ENCODE assay signal across 14 cellular contexts in genomic region chr15:62240697-62241096, GRCh38.
DNase-seq lines count a peak whose midpoint lies in the region; ATAC-seq, FAIRE-seq and TF ChIP-seq lines count a peak whose summit lies in the region.
"Had no signal": no experiment of that assay in that cellular context is flagged by ENCODE, and none has a peak within 500 bp of the region (broad histone marks: within the 10 kb centered on the region; RNA-seq: fewer than 3 reads in every experiment).

No MANE protein-coding gene starts in this region.

- no peaks in the 10 kb centered on the region; the same call in 2 of the 3 replicates for H3K4me1 Mint-ChIP-seq in GM23338
- H3K4me1 Mint-ChIP-seq: CD14-positive monocyte had no signal

- H3K4me1 ChIP-seq in GM23338 (ENCODE audit: insufficient read depth) (no peaks in the 10 kb centered on the region), GM12878 (ENCODE audit: control insufficient read depth, insufficient read depth, low read length) (peaks cover 8% of the 10 kb centered on the region; the same call in 1 of the 2 replicates)

- POLR2A ChIA-PET in GM12878 (lab: Charles Lee), result no interaction called here

- H3K9me3 ChIP-seq in GM12878 (replicated peaks; ENCODE audit: control insufficient read depth, insufficient read depth, low read length), result no peaks in the 10 kb centered on the region

- in situ Hi-C loops in KBM-7 (cut with MboI; ENCODE audit: low pct_unique_long_range_greater_than_20kb, low sequenced_read_pairs) (no loop called here), GM12878 (cut with MboI) (no loop called here)

- no peaks in the 10 kb centered on the region for H3K36me3 Mint-ChIP-seq in GM23338 (ENCODE audit: low read depth)
- H3K36me3 Mint-ChIP-seq: CD14-positive monocyte; CD8-positive, alpha-beta T cell had no signal

- H4K20me1 ChIP-seq in GM23338 (replicated peaks; ENCODE audit: insufficient read depth) (no peaks in the 10 kb centered on the region), GM12878 (ENCODE audit: control insufficient read depth, insufficient read depth) (no peaks in the 10 kb centered on the region)

- peak; percentile 39; the same call in 2 of the 3 replicates for ATAC-seq in GM23338
- peak; percentile 42 for ATAC-seq in GM12878
- ATAC-seq: CD8-positive, alpha-beta T cell had no signal

- H3K9ac ChIP-seq in GM12878 (ENCODE audit: control insufficient read depth, insufficient read depth, low read length), result no peak overlapping the region

- H2AFZ ChIP-seq in GM23338, result no peak overlapping the region
- H2AFZ ChIP-seq in GM12878 (ENCODE audit: control insufficient read depth, low read depth, low read length), result no peak overlapping the region

- no peaks in the 10 kb centered on the region for H3K9me2 ChIP-seq in GM23338 (ENCODE audit: insufficient read depth)

- no peaks in the 10 kb centered on the region for H3K36me3 ChIP-seq in GM23338 (ENCODE audit: insufficient read depth)
- no peaks in the 10 kb centered on the region for H3K36me3 ChIP-seq in GM12878 (ENCODE audit: control insufficient read depth in 2 of 2, insufficient read depth in 2 of 2, low read length in 1 of 2)

- SMC1A ChIA-PET in GM12878 (lab: Charles Lee; ENCODE audit: uncharacterized antibody, unreplicated experiment), result interaction anchor here (0.7 kb wide), 1 partner anchor 66 kb away, joined by 3 read pairs; no protein-coding TSS in a partner anchor

- peaks cover under 1% of the 10 kb centered on the region for H3K27me3 Mint-ChIP-seq in GM23338 (ENCODE audit: insufficient read depth, low read depth, poor library complexity)

- no peak overlapping the region for H3K27ac ChIP-seq in GM23338 (ENCODE audit: low read depth)
- H3K27ac ChIP-seq in GM12878 (ENCODE audit: control insufficient read depth, insufficient read depth), result no peak overlapping the region

- H3K4me3 ChIP-seq in GM23338, result no peak overlapping the region
- H3K4me3 ChIP-seq in GM12878, result no peak overlapping the region

- no peak overlapping the region for H3K4me3 Mint-ChIP-seq in GM23338
- H3K4me3 Mint-ChIP-seq: CD14-positive monocyte; CD8-positive, alpha-beta T cell had no signal

- RAD21 ChIA-PET in GM12878 (lab: Charles Lee; ENCODE audit: unreplicated experiment), result interaction anchor here (1.4 kb wide), 1 partner anchor 66 kb away, joined by 5 read pairs; no protein-coding TSS in a partner anchor

- no peak for DNase-seq in GM23338 (ENCODE audit: low spot score)
- peak; percentile 9 for DNase-seq in KBM-7
- DNase-seq in GM12878 (ENCODE audit: low read depth, low spot score), result no peak
- no peak for DNase-seq in urothelium cell line (ENCODE audit: low spot score)
- no peak for DNase-seq in stimulated activated CD4-positive, alpha-beta T cell treated with anti-CD3 and anti-CD28 coated beads, Interleukin-4, amount 100 ng/mL, for 24 hours
- no peak for DNase-seq in NCI-H345 treated with DMSO at 0.1 percent for 48 hours (lab: John Stamatoyannopoulos, UW; ENCODE audit: unreplicated experiment)
- no peak for DNase-seq in DMS114 treated with DMSO at 0.1 percent for 48 hours (lab: John Stamatoyannopoulos, UW; ENCODE audit: unreplicated experiment)
- DNase-seq: CD8-positive, alpha-beta T cell; COR-L47; DND-41; GDM1; Kasumi-1 had no signal

- CTCF ChIA-PET in GM12878 (lab: Yijun Ruan, JAX), result interaction anchor here (2.7 kb wide), 1 partner anchor 13 kb away, joined by 9 read pairs; no protein-coding TSS in a partner anchor

- no peak for TF ChIP-seq EP300 in GM12878 (IDR thresholded peaks at IDR 0.05; ENCODE audit: borderline replicate concordance in 1 of 2, control insufficient read depth in 1 of 2, low read depth in 2 of 2, low read length in 2 of 2)

- H3K79me2 ChIP-seq in GM23338 (replicated peaks; ENCODE audit: insufficient read depth) (no peaks in the 10 kb centered on the region), GM12878 (ENCODE audit: control insufficient read depth, insufficient read depth, low read length) (no peaks in the 10 kb centered on the region)

- TF ChIP-seq CTCF in GM23338 (conservative IDR thresholded peaks at IDR 0.05; ENCODE audit: low read depth in 2 of 2) (no peak), GM12878 (IDR thresholded peaks at IDR 0.05 in 2 of 3, conservative IDR thresholded peaks at IDR 0.05 in 1 of 3; ENCODE audit: control insufficient read depth in 2 of 3, extremely low read depth in 1 of 3, insufficient read depth in 1 of 3, low read depth in 3 of 3, low read length in 3 of 3) (no peak)

- no TSS peak for BruUV-seq in GM12878 (replicated peaks; lab: Mats Ljungman, UMichigan)

- no peak overlapping the region for H3K4me2 ChIP-seq in GM23338
- no peak overlapping the region for H3K4me2 ChIP-seq in GM12878 (ENCODE audit: control insufficient read depth, insufficient read depth)

- no peak for TF ChIP-seq POLR2A in GM12878 (IDR thresholded peaks at IDR 0.05; ENCODE audit: low read depth, low read length)

- H3K9me3 Mint-ChIP-seq in GM23338, result no peaks in the 10 kb centered on the region; the same call in 2 of the 3 replicates
- H3K9me3 Mint-ChIP-seq: CD8-positive, alpha-beta T cell had no signal

- WGBS in GM12878 (ENCODE audit: insufficient coverage, insufficient replicate concordance, low lambda C conversion rate, missing lambda C conversion rate), result 66% methylated on average over 4 of the region's 4 CpGs

- FAIRE-seq in GM12878 (lab: Jason Lieb, UNC) (no peak), urothelium cell line (lab: Jason Lieb, UNC) (peak; percentile 17)
- FAIRE-seq: D721Med had no signal

- H3F3A ChIP-seq in GM23338 (replicated peaks; ENCODE audit: low read depth), result no peaks in the 10 kb centered on the region

- no peaks in the 10 kb centered on the region for H3K27me3 ChIP-seq in GM23338 (ENCODE audit: insufficient read depth)
- H3K27me3 ChIP-seq in GM12878 (replicated peaks in 1 of 2; ENCODE audit: control insufficient read depth in 2 of 2, insufficient read depth in 2 of 2, low read length in 1 of 2), result no peaks in the 10 kb centered on the region

- intact Hi-C loops in GM12878 (cut with micrococcal nuclease; ENCODE audit: unreplicated experiment), result no loop called here

- TF ChIP-seq RAD21 in GM12878 (IDR thresholded peaks at IDR 0.05; ENCODE audit: insufficient read depth, low read depth, low read length), result no peak

- no peak overlapping the region for H3K27ac Mint-ChIP-seq in GM23338
- H3K27ac Mint-ChIP-seq: CD14-positive monocyte; CD8-positive, alpha-beta T cell had no signal

TF ChIP-seq in GM23338, 12 proteins besides CTCF, POLR2A, EP300 and RAD21 (continues in another document):
- TF ChIP-seq EZH2phosphoT487 (IDR thresholded peaks at IDR 0.05; ENCODE audit: unreplicated experiment), result no peak
- no peak for TF ChIP-seq ZNF331 (CRISPR knock-in tag; IDR thresholded peaks at IDR 0.05; ENCODE audit: low read depth)

TF ChIP-seq in GM12878, 131 proteins besides CTCF, POLR2A, EP300 and RAD21:
- no peak for TF ChIP-seq NFXL1 (IDR thresholded peaks at IDR 0.05; ENCODE audit: borderline replicate concordance)
- TF ChIP-seq NRF1 (conservative IDR thresholded peaks at IDR 0.05; ENCODE audit: low read depth, low read length), result no peak
- no peak for TF ChIP-seq NBN (IDR thresholded peaks at IDR 0.05)
- no peak for TF ChIP-seq MLLT1 (IDR thresholded peaks at IDR 0.05)
- no peak for TF ChIP-seq CHD4 (IDR thresholded peaks at IDR 0.05)
- no peak for TF ChIP-seq IRF5 (IDR thresholded peaks at IDR 0.05; ENCODE audit: borderline replicate concordance)
- TF ChIP-seq POLR2AphosphoS5 (IDR thresholded peaks at IDR 0.05; ENCODE audit: low read length), result no peak
- TF ChIP-seq IKZF2 (IDR thresholded peaks at IDR 0.05), result no peak
- no peak for TF ChIP-seq BCL11A (IDR thresholded peaks at IDR 0.05; ENCODE audit: low read depth, low read length)
- no peak for TF ChIP-seq FOS (IDR thresholded peaks at IDR 0.05; ENCODE audit: borderline replicate concordance, extremely low read depth, insufficient read length)
TF ChIP-seq in GM12878: peak in this region for 0.
